Comparison of ENCODE assay signal across 23 cellular contexts in the genomic region with DNA sequence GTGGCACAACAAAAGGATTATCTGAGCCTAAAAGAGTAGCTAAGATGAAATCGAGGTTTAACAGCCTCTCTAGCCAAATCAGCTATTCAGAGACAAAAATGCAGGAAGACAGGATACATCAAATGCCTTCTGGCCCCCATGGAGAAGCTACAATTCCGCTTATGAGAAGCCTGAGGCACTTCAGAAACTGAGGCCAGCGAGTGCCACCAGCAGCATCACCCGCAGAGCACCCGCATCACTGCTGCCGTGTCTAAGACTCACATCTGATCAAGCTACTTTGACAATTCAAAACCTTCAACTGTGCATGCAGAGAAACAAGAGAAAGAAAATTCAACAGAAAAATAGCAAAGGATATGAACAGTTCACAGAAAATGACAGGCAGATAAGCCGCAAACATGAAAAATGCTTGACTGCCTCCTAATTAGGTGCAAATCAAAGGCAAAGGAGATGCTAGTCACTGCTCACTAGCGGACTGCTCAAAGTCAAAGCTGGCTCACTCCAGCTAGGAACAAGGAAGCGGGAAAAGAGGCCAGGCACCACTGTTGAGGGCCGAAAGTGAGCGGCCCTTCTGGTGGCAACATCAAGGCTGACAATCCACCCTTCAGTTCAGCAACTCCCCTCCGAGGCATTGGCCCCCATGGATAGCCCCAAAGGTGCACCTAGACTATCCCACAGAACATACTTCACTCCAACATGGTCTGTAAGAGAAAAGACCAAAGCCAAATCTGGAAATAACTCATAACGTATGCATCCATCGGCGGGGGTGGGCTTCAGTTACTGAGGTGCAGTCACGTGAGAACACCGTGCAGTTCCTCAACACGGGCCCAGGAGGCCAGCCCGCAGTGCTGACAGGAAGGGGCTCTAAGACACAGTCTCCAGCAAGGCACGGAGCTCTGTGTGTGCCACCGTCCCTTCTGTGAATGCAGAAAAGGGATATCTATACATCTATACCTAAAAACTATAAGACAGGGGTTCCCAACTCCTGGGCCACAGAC. TPM values are rescaled to one million over a fixed set of nuclear protein-coding genes. Genes with fewer than 3 reads are reported as not detected.
"Had no signal": no experiment of that assay in that cellular context is flagged by ENCODE, and none has a peak within 500 bp of the region (broad histone marks: within the 10 kb centered on the region; RNA-seq: fewer than 3 reads in every experiment).

No MANE protein-coding gene starts in this region.

- H3K9me3 ChIP-seq: left ventricle myocardium inferior, psoas muscle, right atrium auricular region, right lobe of liver, suprapubic skin, thoracic aorta, tibial artery, vagina had no signal

- DNase-seq: hypothalamus; immature natural killer cell; left ventricle myocardium inferior; mesendoderm; naive B cell; natural killer cell; nephron progenitor cell; nucleus accumbens; psoas muscle; right lobe of liver; stimulated activated CD4-positive, alpha-beta T cell treated with anti-CD3 and anti-CD28 coated beads, Interleukin-12 subunit alpha, Interleukin-12 subunit beta, amount 100 ng/mL, for 4 hours; stimulated activated CD4-positive, alpha-beta T cell treated with anti-CD3 and anti-CD28 coated beads, Interleukin-15, amount 100 ng/mL, for 24 hours; stimulated activated CD4-positive, alpha-beta T cell treated with anti-CD3 and anti-CD28 coated beads, Interleukin-4, amount 100 ng/mL, for 24 hours; stimulated activated naive CD4-positive, alpha-beta T cell; tibial artery had no signal

- H3K27ac ChIP-seq: left ventricle myocardium inferior, parathyroid adenoma, psoas muscle, right atrium auricular region, right lobe of liver, skin epidermis, suprapubic skin, thoracic aorta, tibial artery, vagina had no signal

- H3K4me1 ChIP-seq: parathyroid adenoma, psoas muscle, right atrium auricular region, right lobe of liver, suprapubic skin, vagina had no signal

- H3K27me3 ChIP-seq: right atrium auricular region, right lobe of liver, suprapubic skin, tibial artery, vagina had no signal

- ATAC-seq: natural killer cell; psoas muscle; right lobe of liver; stimulated activated effector memory CD8-positive, alpha-beta T cell treated with anti-CD3 and anti-CD28 coated beads, Interleukin-12 subunit alpha, Interleukin-12 subunit beta, amount 100 ng/mL, for 72 hours had no signal

- H3K4me3 ChIP-seq: left ventricle myocardium inferior, lung, psoas muscle, right atrium auricular region, right lobe of liver, skin epidermis, suprapubic skin, thoracic aorta, tibial artery, vagina had no signal

- H3K9ac ChIP-seq: parathyroid adenoma had no signal

- H2AFZ ChIP-seq: parathyroid adenoma had no signal

RNA-seq across cellular contexts. Expression of gene FOXC2, which starts 23.6 kb away (rescaled TPM):
- polyA plus RNA-seq: immature natural killer cell had no signal

RNA-seq across cellular contexts. Expression of gene FOXF1, which starts 32.7 kb away (rescaled TPM):
- polyA plus RNA-seq: immature natural killer cell had no signal

RNA-seq across cellular contexts. Expression of gene FOXL1, which starts 35.3 kb away (rescaled TPM):
- polyA plus RNA-seq: immature natural killer cell had no signal
